Comparison of ENCODE assay signal across 9 cellular contexts in genomic region chr2:122191331-122191730, GRCh38.
DNase-seq lines count a peak whose midpoint lies in the region; ATAC-seq, FAIRE-seq and TF ChIP-seq lines count a peak whose summit lies in the region.
"Had no signal": no experiment of that assay in that cellular context is flagged by ENCODE, and none has a peak within 500 bp of the region (broad histone marks: within the 10 kb centered on the region; RNA-seq: fewer than 3 reads in every experiment).

No MANE protein-coding gene starts in this region.

- dilution Hi-C loops in keratinocyte (cut with MboI; ENCODE audit: extremely low pct_ligation_motif_present, low sequenced_read_pairs): no loop called here

- H3K27me3 ChIP-seq in keratinocyte (ENCODE audit: control insufficient read depth, extremely low read depth, insufficient read depth, low read length) (no peaks in the 10 kb centered on the region), gastrocnemius medialis (no peaks in the 10 kb centered on the region)

- H3K9ac ChIP-seq in keratinocyte (ENCODE audit: control insufficient read depth, extremely low read depth, insufficient read depth, low read length): no peak overlapping the region

- intact Hi-C loops in sciatic nerve (cut with DNase I): no loop called here
- intact Hi-C loops in gastrocnemius medialis (cut with DNase I; ENCODE audit: low total_unique reads): no loop called here

- TF ChIP-seq POLR2A in gastrocnemius medialis (IDR thresholded peaks at IDR 0.05): no peak

- no peaks in the 10 kb centered on the region for H3K9me1 ChIP-seq in keratinocyte (ENCODE audit: control insufficient read depth, extremely low read depth, insufficient read depth, low read length)

- no peak overlapping the region for H3K4me3 ChIP-seq in keratinocyte (ENCODE audit: control insufficient read depth in 2 of 3, extremely low read depth in 1 of 3, insufficient read depth in 2 of 3, low read depth in 1 of 3, low read length in 3 of 3)
- no peak overlapping the region for H3K4me3 ChIP-seq in gastrocnemius medialis

- no peak for FAIRE-seq in keratinocyte (lab: Jason Lieb, UNC)

- H3K27ac ChIP-seq in keratinocyte (ENCODE audit: control insufficient read depth, insufficient read depth, low read length) (no peak overlapping the region), gastrocnemius medialis (no peak overlapping the region)

- no peaks in the 10 kb centered on the region for H4K20me1 ChIP-seq in keratinocyte (ENCODE audit: control insufficient read depth, extremely low read depth, insufficient read depth, low read length)

- TF ChIP-seq CTCF in keratinocyte (optimal IDR thresholded peaks at IDR 0.05 in 1 of 3, IDR thresholded peaks at IDR 0.05 in 1 of 3, conservative IDR thresholded peaks at IDR 0.05 in 1 of 3; ENCODE audit: extremely low read depth in 1 of 3, insufficient read depth in 2 of 3, low read length in 3 of 3) (peak in 2 of 3 experiments; percentile 31 to 36), gastrocnemius medialis (IDR thresholded peaks at IDR 0.05 in 4 of 5, conservative IDR thresholded peaks at IDR 0.05 in 1 of 5) (no peak)

- ATAC-seq in HG03039 (IDR thresholded peaks at IDR 0.05; ENCODE audit: unreplicated experiment) (peak; percentile 68), sciatic nerve (no peak), HG03139 (IDR thresholded peaks at IDR 0.05; ENCODE audit: unreplicated experiment) (no peak), gastrocnemius medialis (no peak)

- H3K4me2 ChIP-seq in keratinocyte (ENCODE audit: control insufficient read depth, extremely low read depth, insufficient read depth, low read depth, low read length): no peak overlapping the region

- H3K79me2 ChIP-seq in keratinocyte (ENCODE audit: control insufficient read depth, insufficient read depth, low read length): no peaks in the 10 kb centered on the region

- H3K9me3 ChIP-seq in keratinocyte (ENCODE audit: control insufficient read depth, low read depth, low read length) (no peaks in the 10 kb centered on the region), gastrocnemius medialis (no peaks in the 10 kb centered on the region)

- in situ Hi-C loops in gastrocnemius medialis (cut with MboI; ENCODE audit: low sequenced_read_pairs in 4 of 4): no loop called here

- H3K4me1 ChIP-seq in keratinocyte (ENCODE audit: control insufficient read depth, extremely low read depth, insufficient read depth, low read length): no peaks in the 10 kb centered on the region
- no peaks in the 10 kb centered on the region for H3K4me1 ChIP-seq in gastrocnemius medialis

- no peaks in the 10 kb centered on the region for H3K36me3 ChIP-seq in keratinocyte (ENCODE audit: control insufficient read depth in 2 of 2, extremely low read depth in 1 of 2, insufficient read depth in 2 of 2, low read length in 2 of 2)
- H3K36me3 ChIP-seq in gastrocnemius medialis: no peaks in the 10 kb centered on the region

- DNase-seq in NCI-H1436 (lab: John Stamatoyannopoulos, UW) (peak; percentile 30), NCI-H1436 treated with DMSO at 0.1 percent for 48 hours (lab: John Stamatoyannopoulos, UW) (no peak), SHP77 treated with DMSO at 0.1 percent for 48 hours (lab: John Stamatoyannopoulos, UW) (peak; percentile 36), keratinocyte (ENCODE audit: low read depth, low spot score) (no peak), sciatic nerve (ENCODE audit: low spot score) (no peak), gastrocnemius medialis (no peak)
- DNase-seq: naive B cell had no signal

- no peak overlapping the region for H2AFZ ChIP-seq in keratinocyte (ENCODE audit: control insufficient read depth, low read length)

Comparison
In these comparisons a context has a peak if more than half of its experiments do, and no peak if none do; other contexts are left out.
1. DNase-seq: peak in NCI-H1436 (single experiment) and SHP77 treated with DMSO at 0.1 percent for 48 hours (single experiment); none in NCI-H1436 treated with DMSO at 0.1 percent for 48 hours (single experiment), keratinocyte (single experiment), sciatic nerve (single experiment) and gastrocnemius medialis (0 of 2).
2. CTCF ChIP-seq: peak in keratinocyte (2 of 3); none in gastrocnemius medialis (0 of 5).